Comparison of ENCODE assay signal across 19 cellular contexts in the genomic region with DNA sequence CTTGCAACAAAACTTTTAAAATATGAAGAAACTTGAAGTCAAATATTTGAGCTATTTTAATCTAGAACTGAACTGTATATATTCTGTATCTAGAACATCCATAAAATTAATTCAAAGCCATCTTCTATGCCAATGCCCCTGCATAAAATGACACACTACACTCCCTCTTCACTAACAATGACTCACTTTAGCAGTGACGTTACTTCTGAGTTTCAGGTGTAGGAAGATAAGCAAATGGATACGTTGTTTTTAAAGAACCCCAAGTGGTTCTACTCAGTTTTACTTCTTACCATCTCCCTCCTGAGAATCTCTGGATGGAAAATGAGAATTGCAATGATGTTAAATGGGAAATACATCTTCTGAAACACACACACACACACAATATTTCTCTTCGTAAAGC.
"Had no signal": no experiment of that assay in that cellular context is flagged by ENCODE, and none has a peak within 500 bp of the region (broad histone marks: within the 10 kb centered on the region; RNA-seq: fewer than 3 reads in every experiment).

No MANE protein-coding gene starts in this region.

- H3K36me3 ChIP-seq: gastrocnemius medialis, heart right ventricle, neural progenitor cell, ovary, thyroid gland had no signal

- H3K27me3 Mint-ChIP-seq: type B pancreatic cell had no signal

- H3K4me3 Mint-ChIP-seq: natural killer cell, neural progenitor cell, type B pancreatic cell had no signal

- ATAC-seq: esophagus mucosa, gastrocnemius medialis, heart right ventricle, left lobe of liver, natural killer cell, right cardiac atrium had no signal

- H2AFZ ChIP-seq: neural progenitor cell had no signal

- H3K9ac ChIP-seq: neural progenitor cell had no signal

- H3K27me3 ChIP-seq: dorsolateral prefrontal cortex, gastrocnemius medialis, heart right ventricle, neural progenitor cell, ovary, thyroid gland had no signal

- H3K4me3 ChIP-seq: dorsolateral prefrontal cortex, gastrocnemius medialis, heart right ventricle, neural progenitor cell, ovary, thyroid gland had no signal

- H3K4me2 ChIP-seq: neural progenitor cell had no signal

- DNase-seq: cortex of kidney; dorsolateral prefrontal cortex; effector CD8-positive, alpha-beta T cell; gastrocnemius medialis; heart right ventricle; hypothalamus; kidney glomerular epithelial cell; natural killer cell; nucleus accumbens; ovary; right cardiac atrium; small intestine; stimulated activated CD4-positive, alpha-beta T cell treated with anti-CD3 and anti-CD28 coated beads, Interleukin-12 subunit alpha, Interleukin-12 subunit beta, amount 100 ng/mL, for 4 hours; stimulated activated naive CD4-positive, alpha-beta T cell treated with Interleukin-2 at 50 U/mL for 16 hours; thyroid gland had no signal

- H3K27ac Mint-ChIP-seq: natural killer cell, neural progenitor cell, type B pancreatic cell had no signal

- H3K9me3 ChIP-seq: gastrocnemius medialis, heart right ventricle, ovary, thyroid gland had no signal

- H3K36me3 Mint-ChIP-seq: natural killer cell, neural progenitor cell, type B pancreatic cell had no signal

- H3K4me1 ChIP-seq: gastrocnemius medialis, heart right ventricle, thyroid gland had no signal

- H3K9me3 Mint-ChIP-seq: type B pancreatic cell had no signal

- H3K27ac ChIP-seq: dorsolateral prefrontal cortex, gastrocnemius medialis, heart right ventricle, neural progenitor cell, ovary, thyroid gland had no signal

- H3K4me1 Mint-ChIP-seq: natural killer cell had no signal
